1 cellular context compared by ENCODE assay signal in genomic region chr1:26233903-26234643, GRCh38.
TF ChIP-seq lines count a peak whose summit lies in the region.

A gene with protein sequence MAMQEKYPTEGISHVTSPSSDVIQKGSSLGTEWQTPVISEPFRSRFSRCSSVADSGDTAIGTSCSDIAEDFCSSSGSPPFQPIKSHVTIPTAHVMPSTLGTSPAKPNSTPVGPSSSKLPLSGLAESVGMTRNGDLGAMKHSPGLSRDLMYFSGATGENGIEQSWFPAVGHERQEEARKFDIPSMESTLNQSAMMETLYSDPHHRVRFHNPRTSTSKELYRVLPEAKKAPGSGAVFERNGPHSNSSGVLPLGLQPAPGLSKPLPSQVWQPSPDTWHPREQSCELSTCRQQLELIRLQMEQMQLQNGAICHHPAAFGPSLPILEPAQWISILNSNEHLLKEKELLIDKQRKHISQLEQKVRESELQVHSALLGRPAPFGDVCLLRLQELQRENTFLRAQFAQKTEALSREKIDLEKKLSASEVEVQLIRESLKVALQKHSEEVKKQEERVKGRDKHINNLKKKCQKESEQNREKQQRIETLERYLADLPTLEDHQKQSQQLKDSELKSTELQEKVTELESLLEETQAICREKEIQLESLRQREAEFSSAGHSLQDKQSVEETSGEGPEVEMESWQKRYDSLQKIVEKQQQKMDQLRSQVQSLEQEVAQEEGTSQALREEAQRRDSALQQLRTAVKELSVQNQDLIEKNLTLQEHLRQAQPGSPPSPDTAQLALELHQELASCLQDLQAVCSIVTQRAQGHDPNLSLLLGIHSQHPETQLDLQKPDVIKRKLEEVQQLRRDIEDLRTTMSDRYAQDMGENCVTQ (plus strand): TSS chr1:26234200. CDS start chr1:26239784, 5,584 bp downstream.

TF ChIP-seq in HEK293, 187 proteins besides CTCF, POLR2A, EP300 and RAD21 (continued from another document and continues in another):
- TF ChIP-seq ZNF26 (tag by site-specific recombination; IDR thresholded peaks at IDR 0.05): no peak
- peak; percentile 65 for TF ChIP-seq ZNF629 (tag by site-specific recombination; IDR thresholded peaks at IDR 0.05)
- TF ChIP-seq, protein P1, sequence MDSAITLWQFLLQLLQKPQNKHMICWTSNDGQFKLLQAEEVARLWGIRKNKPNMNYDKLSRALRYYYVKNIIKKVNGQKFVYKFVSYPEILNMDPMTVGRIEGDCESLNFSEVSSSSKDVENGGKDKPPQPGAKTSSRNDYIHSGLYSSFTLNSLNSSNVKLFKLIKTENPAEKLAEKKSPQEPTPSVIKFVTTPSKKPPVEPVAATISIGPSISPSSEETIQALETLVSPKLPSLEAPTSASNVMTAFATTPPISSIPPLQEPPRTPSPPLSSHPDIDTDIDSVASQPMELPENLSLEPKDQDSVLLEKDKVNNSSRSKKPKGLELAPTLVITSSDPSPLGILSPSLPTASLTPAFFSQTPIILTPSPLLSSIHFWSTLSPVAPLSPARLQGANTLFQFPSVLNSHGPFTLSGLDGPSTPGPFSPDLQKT (IDR thresholded peaks at IDR 0.05; ENCODE audit: borderline replicate concordance, low read depth, low read length): no peak
- no peak for TF ChIP-seq ZNF350 (tag by site-specific recombination; IDR thresholded peaks at IDR 0.05)
- peak; percentile 67; the same call in 1 of the 2 replicates for TF ChIP-seq ZNF561 (tag by site-specific recombination; IDR thresholded peaks at IDR 0.05; ENCODE audit: borderline replicate concordance)
- TF ChIP-seq ZEB2 (tag by site-specific recombination; IDR thresholded peaks at IDR 0.05): peak; percentile 98
- peak; percentile 97 for TF ChIP-seq OVOL3 (tag by site-specific recombination; IDR thresholded peaks at IDR 0.05)
- no peak for TF ChIP-seq ZNF596 (tag by site-specific recombination; IDR thresholded peaks at IDR 0.05)
- TF ChIP-seq, protein P2, sequence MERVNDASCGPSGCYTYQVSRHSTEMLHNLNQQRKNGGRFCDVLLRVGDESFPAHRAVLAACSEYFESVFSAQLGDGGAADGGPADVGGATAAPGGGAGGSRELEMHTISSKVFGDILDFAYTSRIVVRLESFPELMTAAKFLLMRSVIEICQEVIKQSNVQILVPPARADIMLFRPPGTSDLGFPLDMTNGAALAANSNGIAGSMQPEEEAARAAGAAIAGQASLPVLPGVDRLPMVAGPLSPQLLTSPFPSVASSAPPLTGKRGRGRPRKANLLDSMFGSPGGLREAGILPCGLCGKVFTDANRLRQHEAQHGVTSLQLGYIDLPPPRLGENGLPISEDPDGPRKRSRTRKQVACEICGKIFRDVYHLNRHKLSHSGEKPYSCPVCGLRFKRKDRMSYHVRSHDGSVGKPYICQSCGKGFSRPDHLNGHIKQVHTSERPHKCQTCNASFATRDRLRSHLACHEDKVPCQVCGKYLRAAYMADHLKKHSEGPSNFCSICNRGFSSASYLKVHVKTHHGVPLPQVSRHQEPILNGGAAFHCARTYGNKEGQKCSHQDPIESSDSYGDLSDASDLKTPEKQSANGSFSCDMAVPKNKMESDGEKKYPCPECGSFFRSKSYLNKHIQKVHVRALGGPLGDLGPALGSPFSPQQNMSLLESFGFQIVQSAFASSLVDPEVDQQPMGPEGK (tag by site-specific recombination; IDR thresholded peaks at IDR 0.05): peak; percentile 15
- peak; percentile 80; the same call in 1 of the 2 replicates for TF ChIP-seq ZNF394 (tag by site-specific recombination; IDR thresholded peaks at IDR 0.05; ENCODE audit: borderline replicate concordance)
- TF ChIP-seq SP3 (tag by site-specific recombination; IDR thresholded peaks at IDR 0.05): peak; percentile 84
- TF ChIP-seq ZNF266 (tag by site-specific recombination; IDR thresholded peaks at IDR 0.05; ENCODE audit: low read depth): no peak
- TF ChIP-seq ZNF600 (tag by site-specific recombination; IDR thresholded peaks at IDR 0.05): peak; percentile 77
- no peak for TF ChIP-seq ZNF785 (tag by site-specific recombination; IDR thresholded peaks at IDR 0.05)
- no peak for TF ChIP-seq ZNF146 (tag by site-specific recombination; IDR thresholded peaks at IDR 0.05)
- peak; percentile 84 for TF ChIP-seq ZBTB20 (tag by site-specific recombination; IDR thresholded peaks at IDR 0.05)
- peak; percentile 91 for TF ChIP-seq ZNF341 (tag by site-specific recombination; IDR thresholded peaks at IDR 0.05; ENCODE audit: low read depth)
- TF ChIP-seq, protein P3, sequence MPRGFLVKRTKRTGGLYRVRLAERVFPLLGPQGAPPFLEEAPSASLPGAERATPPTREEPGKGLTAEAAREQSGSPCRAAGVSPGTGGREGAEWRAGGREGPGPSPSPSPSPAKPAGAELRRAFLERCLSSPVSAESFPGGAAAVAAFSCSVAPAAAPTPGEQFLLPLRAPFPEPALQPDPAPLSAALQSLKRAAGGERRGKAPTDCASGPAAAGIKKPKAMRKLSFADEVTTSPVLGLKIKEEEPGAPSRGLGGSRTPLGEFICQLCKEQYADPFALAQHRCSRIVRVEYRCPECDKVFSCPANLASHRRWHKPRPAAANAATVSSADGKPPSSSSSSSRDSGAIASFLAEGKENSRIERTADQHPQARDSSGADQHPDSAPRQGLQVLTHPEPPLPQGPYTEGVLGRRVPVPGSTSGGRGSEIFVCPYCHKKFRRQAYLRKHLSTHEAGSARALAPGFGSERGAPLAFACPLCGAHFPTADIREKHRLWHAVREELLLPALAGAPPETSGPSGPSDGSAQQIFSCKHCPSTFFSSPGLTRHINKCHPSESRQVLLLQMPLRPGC (tag by site-specific recombination; IDR thresholded peaks at IDR 0.05): 0 out of 2 replicates have a peak, but pooled peaks have one; percentile 45
- peak; percentile 60; the same call in 1 of the 2 replicates for TF ChIP-seq KLF16 (tag by site-specific recombination; IDR thresholded peaks at IDR 0.05)
- TF ChIP-seq ZNF133 (tag by site-specific recombination; IDR thresholded peaks at IDR 0.05): no peak
- TF ChIP-seq ZFHX2 (tag by site-specific recombination; conservative IDR thresholded peaks at IDR 0.05): peak; percentile 52
- TF ChIP-seq TRIM28 (IDR thresholded peaks at IDR 0.05; ENCODE audit: borderline replicate concordance, low read length): peak; percentile 29; the same call in 1 of the 2 replicates
- peak; percentile 99 for TF ChIP-seq SP2 (tag by site-specific recombination; IDR thresholded peaks at IDR 0.05)
- TF ChIP-seq ZBTB8A (tag by site-specific recombination; IDR thresholded peaks at IDR 0.05): peak; percentile 10; the same call in 1 of the 2 replicates
- TF ChIP-seq ZFP3 (tag by site-specific recombination; IDR thresholded peaks at IDR 0.05; ENCODE audit: low read depth): no peak
- peak; percentile 34; the same call in 1 of the 2 replicates for TF ChIP-seq GLIS1 (tag by site-specific recombination; IDR thresholded peaks at IDR 0.05)
- 0 out of 2 replicates have a peak, but pooled peaks have one; percentile 48 for TF ChIP-seq REPIN1 (tag by site-specific recombination; IDR thresholded peaks at IDR 0.05; ENCODE audit: low read depth)
- TF ChIP-seq ZNF792 (tag by site-specific recombination; IDR thresholded peaks at IDR 0.05): no peak
- no peak for TF ChIP-seq ZNF76 (tag by site-specific recombination; IDR thresholded peaks at IDR 0.05; ENCODE audit: borderline replicate concordance, low read depth)
- no peak for TF ChIP-seq ZSCAN16 (tag by site-specific recombination; IDR thresholded peaks at IDR 0.05)
- TF ChIP-seq ZNF426 (tag by site-specific recombination; IDR thresholded peaks at IDR 0.05): no peak
- no peak for TF ChIP-seq ZNF560 (tag by site-specific recombination; IDR thresholded peaks at IDR 0.05; ENCODE audit: borderline replicate concordance)
- TF ChIP-seq ZNF501 (tag by site-specific recombination; IDR thresholded peaks at IDR 0.05): peak; percentile 92
- TF ChIP-seq, protein P4, sequence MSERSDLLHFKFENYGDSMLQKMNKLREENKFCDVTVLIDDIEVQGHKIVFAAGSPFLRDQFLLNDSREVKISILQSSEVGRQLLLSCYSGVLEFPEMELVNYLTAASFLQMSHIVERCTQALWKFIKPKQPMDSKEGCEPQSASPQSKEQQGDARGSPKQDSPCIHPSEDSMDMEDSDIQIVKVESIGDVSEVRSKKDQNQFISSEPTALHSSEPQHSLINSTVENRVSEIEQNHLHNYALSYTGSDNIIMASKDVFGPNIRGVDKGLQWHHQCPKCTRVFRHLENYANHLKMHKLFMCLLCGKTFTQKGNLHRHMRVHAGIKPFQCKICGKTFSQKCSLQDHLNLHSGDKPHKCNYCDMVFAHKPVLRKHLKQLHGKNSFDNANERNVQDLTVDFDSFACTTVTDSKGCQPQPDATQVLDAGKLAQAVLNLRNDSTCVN (tag by site-specific recombination; optimal IDR thresholded peaks at IDR 0.05): peak; percentile 97
- peak; percentile 93 for TF ChIP-seq ZNF335 (tag by site-specific recombination; conservative IDR thresholded peaks at IDR 0.05)
- 0 out of 2 replicates have a peak, but pooled peaks have one; percentile 44 for TF ChIP-seq MZF1 (tag by site-specific recombination; IDR thresholded peaks at IDR 0.05; ENCODE audit: borderline replicate concordance)
- TF ChIP-seq ZFP37 (tag by site-specific recombination; IDR thresholded peaks at IDR 0.05): peak; percentile 66; the same call in 1 of the 2 replicates
- TF ChIP-seq ZBTB48 (tag by site-specific recombination; IDR thresholded peaks at IDR 0.05): peak; percentile 86; the same call in 1 of the 2 replicates
- peak; percentile 71 for TF ChIP-seq SP7 (tag by site-specific recombination; IDR thresholded peaks at IDR 0.05)
- no peak for TF ChIP-seq ZNF239 (tag by site-specific recombination; IDR thresholded peaks at IDR 0.05)
- 0 out of 2 replicates have a peak, but pooled peaks have one; percentile 4 for TF ChIP-seq ZNF843 (tag by site-specific recombination; IDR thresholded peaks at IDR 0.05)
- TF ChIP-seq, protein P5, sequence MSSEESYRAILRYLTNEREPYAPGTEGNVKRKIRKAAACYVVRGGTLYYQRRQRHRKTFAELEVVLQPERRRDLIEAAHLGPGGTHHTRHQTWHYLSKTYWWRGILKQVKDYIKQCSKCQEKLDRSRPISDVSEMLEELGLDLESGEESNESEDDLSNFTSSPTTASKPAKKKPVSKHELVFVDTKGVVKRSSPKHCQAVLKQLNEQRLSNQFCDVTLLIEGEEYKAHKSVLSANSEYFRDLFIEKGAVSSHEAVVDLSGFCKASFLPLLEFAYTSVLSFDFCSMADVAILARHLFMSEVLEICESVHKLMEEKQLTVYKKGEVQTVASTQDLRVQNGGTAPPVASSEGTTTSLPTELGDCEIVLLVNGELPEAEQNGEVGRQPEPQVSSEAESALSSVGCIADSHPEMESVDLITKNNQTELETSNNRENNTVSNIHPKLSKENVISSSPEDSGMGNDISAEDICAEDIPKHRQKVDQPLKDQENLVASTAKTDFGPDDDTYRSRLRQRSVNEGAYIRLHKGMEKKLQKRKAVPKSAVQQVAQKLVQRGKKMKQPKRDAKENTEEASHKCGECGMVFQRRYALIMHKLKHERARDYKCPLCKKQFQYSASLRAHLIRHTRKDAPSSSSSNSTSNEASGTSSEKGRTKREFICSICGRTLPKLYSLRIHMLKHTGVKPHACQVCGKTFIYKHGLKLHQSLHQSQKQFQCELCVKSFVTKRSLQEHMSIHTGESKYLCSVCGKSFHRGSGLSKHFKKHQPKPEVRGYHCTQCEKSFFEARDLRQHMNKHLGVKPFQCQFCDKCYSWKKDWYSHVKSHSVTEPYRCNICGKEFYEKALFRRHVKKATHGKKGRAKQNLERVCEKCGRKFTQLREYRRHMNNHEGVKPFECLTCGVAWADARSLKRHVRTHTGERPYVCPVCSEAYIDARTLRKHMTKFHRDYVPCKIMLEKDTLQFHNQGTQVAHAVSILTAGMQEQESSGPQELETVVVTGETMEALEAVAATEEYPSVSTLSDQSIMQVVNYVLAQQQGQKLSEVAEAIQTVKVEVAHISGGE (tag by site-specific recombination; conservative IDR thresholded peaks at IDR 0.05; ENCODE audit: low read depth): peak; percentile 45
- no peak for TF ChIP-seq ZNF776 (tag by site-specific recombination; IDR thresholded peaks at IDR 0.05; ENCODE audit: borderline replicate concordance)
- peak; percentile 56; the same call in 1 of the 2 replicates for TF ChIP-seq PRDM10 (tag by site-specific recombination; IDR thresholded peaks at IDR 0.05)
- TF ChIP-seq WT1 (tag by site-specific recombination; IDR thresholded peaks at IDR 0.05): peak; percentile 39; the same call in 1 of the 2 replicates
